ENCODE assay signal across 18 cellular contexts in genomic region chr3:159771865-159772611, GRCh38.
A peak's percentile ranks its signal among the peaks of the same experiment; 100 is the strongest.
DNase-seq lines count a peak whose midpoint lies in the region; ATAC-seq, FAIRE-seq and TF ChIP-seq lines count a peak whose summit lies in the region.
"Had no signal": no experiment of that assay in that cellular context is flagged by ENCODE, and none has a peak within 500 bp of the region (broad histone marks: within the 10 kb centered on the region; RNA-seq: fewer than 3 reads in every experiment).

No MANE protein-coding gene starts in this region.

- TF ChIP-seq POLR2A in GM12891 (IDR thresholded peaks at IDR 0.05; ENCODE audit: low read depth, low read length), result no peak

- peak; percentile 36 for ATAC-seq in foreskin keratinocyte
- ATAC-seq in GM21737 (IDR thresholded peaks at IDR 0.05; ENCODE audit: unreplicated experiment), result no peak
- ATAC-seq: CD8-positive, alpha-beta T cell; Panc1 had no signal

- CTCF ChIA-PET in Caco-2 (lab: Charles Lee), result no interaction called here

- H3K9me3 Mint-ChIP-seq in Caco-2 (ENCODE audit: unreplicated experiment) (no peaks in the 10 kb centered on the region), osteocyte (ENCODE audit: unreplicated experiment) (no peaks in the 10 kb centered on the region)
- H3K9me3 Mint-ChIP-seq: CD8-positive, alpha-beta T cell had no signal

- H3K27ac Mint-ChIP-seq in Caco-2 (ENCODE audit: unreplicated experiment), result peak overlapping the region; percentile 63
- H3K27ac Mint-ChIP-seq in osteocyte (ENCODE audit: unreplicated experiment), result peak overlapping the region; percentile 57
- H3K27ac Mint-ChIP-seq: CD8-positive, alpha-beta T cell had no signal

- H3K4me3 ChIP-seq in Caco-2 (ENCODE audit: low read depth, low read length), result no peak overlapping the region
- H3K4me3 ChIP-seq: BLaER1 had no signal

- no peaks in the 10 kb centered on the region for H3K9me3 ChIP-seq in Caco-2
- H3K9me3 ChIP-seq: BLaER1 had no signal

- TF ChIP-seq CTCF in Caco-2 (IDR thresholded peaks at IDR 0.05; ENCODE audit: insufficient read depth in 1 of 2, low read depth in 1 of 2, low read length in 1 of 2, severe bottlenecking in 1 of 2, unreplicated experiment in 1 of 2) (no peak), VCaP (conservative IDR thresholded peaks at IDR 0.05) (no peak), foreskin keratinocyte (conservative IDR thresholded peaks at IDR 0.05) (no peak), osteocyte (IDR thresholded peaks at IDR 0.05) (no peak)

- POLR2A ChIA-PET in Caco-2 (lab: Charles Lee), result no interaction called here

- no peaks in the 10 kb centered on the region for H3K36me3 ChIP-seq in Caco-2 (ENCODE audit: control insufficient read depth, insufficient read depth, low read length)
- H3K36me3 ChIP-seq: BLaER1 had no signal

- H3K27me3 Mint-ChIP-seq in Caco-2 (ENCODE audit: insufficient read depth, unreplicated experiment) (no peaks in the 10 kb centered on the region), osteocyte (ENCODE audit: unreplicated experiment) (no peaks in the 10 kb centered on the region)

- H3K27me3 ChIP-seq in Caco-2 (replicated peaks; ENCODE audit: control insufficient read depth, insufficient read depth, low read length) (no peaks in the 10 kb centered on the region), foreskin keratinocyte (no peaks in the 10 kb centered on the region)
- H3K27me3 ChIP-seq: BLaER1 had no signal

- intact Hi-C loops in Caco-2 (cut with micrococcal nuclease; ENCODE audit: unreplicated experiment), result no loop called here

- H3K4me3 Mint-ChIP-seq in Caco-2 (ENCODE audit: unreplicated experiment), result peak overlapping the region; percentile 27
- H3K4me3 Mint-ChIP-seq in osteocyte (ENCODE audit: unreplicated experiment), result no peak overlapping the region
- H3K4me3 Mint-ChIP-seq: CD8-positive, alpha-beta T cell had no signal

- DNase-seq in Caco-2 (no peak), foreskin keratinocyte (no peak), osteocyte (ENCODE audit: extremely low spot score, unreplicated experiment) (no peak), GOT3 (lab: John Stamatoyannopoulos, UW) (no peak), activated T-cell treated with anti-CD3 and anti-CD28 coated beads for 4 hours (no peak), GM12891 (ENCODE audit: insufficient read length, low spot score) (no peak)
- DNase-seq: CD8-positive, alpha-beta T cell; DMS79 treated with DMSO at 0.1 percent for 48 hours; NCI-H1048; NCI-H146; NCI-H2081; NCI-H510A treated with DMSO at 0.1 percent for 48 hours had no signal

- H3K4me1 ChIP-seq in Caco-2, result peaks cover 15% of the 10 kb centered on the region
- H3K4me1 ChIP-seq in foreskin keratinocyte, result peaks cover 8% of the 10 kb centered on the region
- H3K4me1 ChIP-seq: BLaER1 had no signal

- BruUV-seq in Caco-2 (replicated peaks; lab: Mats Ljungman, UMichigan), result no TSS peak

- FAIRE-seq in GM12891 (lab: Jason Lieb, UNC), result no peak
- FAIRE-seq: D721Med had no signal

- H3K36me3 Mint-ChIP-seq in Caco-2 (ENCODE audit: insufficient read depth, unreplicated experiment) (peaks cover 31% of the 10 kb centered on the region), osteocyte (ENCODE audit: unreplicated experiment) (peaks cover 2% of the 10 kb centered on the region)
- H3K36me3 Mint-ChIP-seq: CD8-positive, alpha-beta T cell had no signal

- peaks cover 18% of the 10 kb centered on the region for H3K4me1 Mint-ChIP-seq in Caco-2 (ENCODE audit: low read depth, unreplicated experiment)
- H3K4me1 Mint-ChIP-seq in osteocyte (ENCODE audit: unreplicated experiment), result peaks cover 45% of the 10 kb centered on the region

- H3K27ac ChIP-seq in VCaP, result peak overlapping the region; percentile 73
- no peak overlapping the region for H3K27ac ChIP-seq in foreskin keratinocyte
- H3K27ac ChIP-seq: BLaER1, KMS-11 had no signal

TF ChIP-seq in GM12891, 5 proteins besides CTCF, POLR2A, EP300 and RAD21:
- no peak for TF ChIP-seq SPI1 (IDR thresholded peaks at IDR 0.05; ENCODE audit: low read depth, low read length)
- no peak for TF ChIP-seq POLR2AphosphoS5 (IDR thresholded peaks at IDR 0.05; ENCODE audit: low read depth, low read length)
- no peak for TF ChIP-seq PAX5 (IDR thresholded peaks at IDR 0.05; ENCODE audit: insufficient read depth, low read length, severe bottlenecking)
- TF ChIP-seq TAF1 (IDR thresholded peaks at IDR 0.05; ENCODE audit: low read depth, low read length), result no peak
